In the genomic region with DNA sequence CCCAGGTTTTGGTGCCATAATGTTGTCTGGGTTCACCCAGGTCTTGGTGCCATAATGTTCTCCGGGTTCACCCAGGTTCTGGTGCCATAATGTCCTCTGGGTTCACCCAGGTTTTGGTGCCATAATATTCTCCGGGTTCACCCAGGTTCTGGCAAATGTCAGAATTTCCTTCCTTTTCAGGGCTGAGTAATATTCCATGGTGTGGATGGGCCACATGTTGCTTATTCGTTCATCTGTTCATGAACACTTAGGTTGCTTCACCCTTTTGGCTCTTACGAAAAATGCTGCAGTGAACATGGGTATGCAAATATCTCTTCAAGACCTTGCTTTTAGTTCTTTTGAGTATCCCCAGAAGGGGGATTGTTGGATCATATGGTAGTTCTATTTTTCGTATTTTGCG, we compare ENCODE assay signal across 13 cellular contexts.
"Had no signal": no experiment of that assay in that cellular context is flagged by ENCODE, and none has a peak within 500 bp of the region (broad histone marks: within the 10 kb centered on the region; RNA-seq: fewer than 3 reads in every experiment).

No MANE protein-coding gene starts in this region.

- H3K4me1 ChIP-seq: sigmoid colon had no signal

- H3K4me3 Mint-ChIP-seq: neural crest cell had no signal

- H3K36me3 ChIP-seq: heart left ventricle, ovary, right atrium auricular region, sigmoid colon, stomach, thoracic aorta, transverse colon had no signal

- H3K36me3 Mint-ChIP-seq: naive B cell had no signal

- ATAC-seq: esophagus mucosa had no signal

- H3K27me3 ChIP-seq: heart left ventricle, ovary, right atrium auricular region, sigmoid colon, stomach, transverse colon had no signal

- H3K9me3 Mint-ChIP-seq: naive B cell, neural crest cell had no signal

- H3K27me3 Mint-ChIP-seq: naive B cell had no signal

- DNase-seq: effector memory CD4-positive, alpha-beta T cell; kidney glomerular epithelial cell; naive B cell; ovary; sigmoid colon; stomach; transverse colon had no signal

- H3K4me3 ChIP-seq: heart left ventricle, ovary, right atrium auricular region, sigmoid colon, skin epidermis, stomach, thoracic aorta, transverse colon had no signal

- H3K27ac ChIP-seq: ovary, sigmoid colon, thoracic aorta had no signal

- H3K9me3 ChIP-seq: heart left ventricle, ovary, right atrium auricular region, sigmoid colon, stomach, thoracic aorta, transverse colon had no signal
